Comparison of ENCODE assay signal across 10 cellular contexts in genomic region chr16:16150117-16150877, GRCh38.
DNase-seq lines count a peak whose midpoint lies in the region; ATAC-seq and TF ChIP-seq lines count a peak whose summit lies in the region.
"Had no signal": no experiment of that assay in that cellular context is flagged by ENCODE, and none has a peak within 500 bp of the region (broad histone marks: within the 10 kb centered on the region; RNA-seq: fewer than 3 reads in every experiment).

No MANE protein-coding gene starts in this region.

- H3K36me3 Mint-ChIP-seq in GM23338 (ENCODE audit: low read depth) = peaks cover 4% of the 10 kb centered on the region; the same call in 2 of the 3 replicates
- no peaks in the 10 kb centered on the region for H3K36me3 Mint-ChIP-seq in activated naive CD8-positive, alpha-beta T cell treated with anti-CD3 and anti-CD28 coated beads for 36 hours

- H3K27me3 Mint-ChIP-seq in GM23338 (ENCODE audit: insufficient read depth, low read depth, poor library complexity) = peaks cover 17% of the 10 kb centered on the region
- H3K27me3 Mint-ChIP-seq in activated naive CD8-positive, alpha-beta T cell treated with anti-CD3 and anti-CD28 coated beads for 36 hours = no peaks in the 10 kb centered on the region

- no peak overlapping the region for H3K4me3 ChIP-seq in GM23338
- no peak overlapping the region for H3K4me3 ChIP-seq in body of pancreas
- H3K4me3 ChIP-seq in gastrocnemius medialis = no peak overlapping the region

- no peaks in the 10 kb centered on the region for H3F3A ChIP-seq in GM23338 (replicated peaks; ENCODE audit: low read depth)

- 28 to 100% methylated on average over 2 to 28 of the region's 28 CpGs for WGBS in body of pancreas, 2 donors

- no peaks in the 10 kb centered on the region for H3K36me3 ChIP-seq in GM23338 (ENCODE audit: insufficient read depth)
- H3K36me3 ChIP-seq in body of pancreas (replicated peaks in 1 of 2; ENCODE audit: insufficient read depth in 1 of 2, low read depth in 2 of 2) = no peaks in the 10 kb centered on the region
- no peaks in the 10 kb centered on the region for H3K36me3 ChIP-seq in gastrocnemius medialis

- in situ Hi-C loops in gastrocnemius medialis (cut with MboI; ENCODE audit: low sequenced_read_pairs in 4 of 4) = no loop called here

- no peak overlapping the region for H2AFZ ChIP-seq in GM23338

- H3K27me3 ChIP-seq in GM23338 (ENCODE audit: insufficient read depth) (no peaks in the 10 kb centered on the region), body of pancreas (no peaks in the 10 kb centered on the region), gastrocnemius medialis (no peaks in the 10 kb centered on the region)

- DNase-seq in GM23338 (ENCODE audit: low spot score) (peak; percentile 28), body of pancreas (peak; percentile 78 to 87 (median 84)), hippocampal formation (lab: John Stamatoyannopoulos, UW) (peak; percentile 83 to 86), gastrocnemius medialis (peak; percentile 14 to 55), HuH-7.5 (ENCODE audit: low spot score) (no peak)
- no peak for DNase-seq in activated naive CD8-positive, alpha-beta T cell treated with anti-CD3 and anti-CD28 coated beads for 36 hours
- DNase-seq: activated CD8-positive, alpha-beta memory T cell treated with anti-CD3 and anti-CD28 coated beads, Interleukin-2, amount 50 U/mL, for 4 hours had no signal

- TF ChIP-seq POLR2A in body of pancreas (IDR thresholded peaks at IDR 0.05) (peak in 1 of 3 donors; percentile 6), gastrocnemius medialis (IDR thresholded peaks at IDR 0.05) (no peak)

- intact Hi-C loops in body of pancreas (cut with DNase I) (no loop called here), gastrocnemius medialis (cut with DNase I; ENCODE audit: low total_unique reads) (no loop called here)

- no peak overlapping the region for H3K4me2 ChIP-seq in GM23338

- TF ChIP-seq CTCF in GM23338 (conservative IDR thresholded peaks at IDR 0.05; ENCODE audit: low read depth in 2 of 2) (no peak), body of pancreas (IDR thresholded peaks at IDR 0.05) (no peak), gastrocnemius medialis (IDR thresholded peaks at IDR 0.05 in 4 of 5, conservative IDR thresholded peaks at IDR 0.05 in 1 of 5) (no peak)

- no peaks in the 10 kb centered on the region for H3K9me2 ChIP-seq in GM23338 (ENCODE audit: insufficient read depth)

- H3K9me3 Mint-ChIP-seq in GM23338 = no peaks in the 10 kb centered on the region; the same call in 2 of the 3 replicates
- H3K9me3 Mint-ChIP-seq in activated naive CD8-positive, alpha-beta T cell treated with anti-CD3 and anti-CD28 coated beads for 36 hours = no peaks in the 10 kb centered on the region

- H3K27ac ChIP-seq in GM23338 (ENCODE audit: low read depth) (no peak overlapping the region), body of pancreas (peak overlapping the region; percentile 74 to 81 (median 76)), gastrocnemius medialis (peak overlapping the region in 2 of 4 donors; percentile 23 to 62)
- H3K27ac ChIP-seq: epithelial cell of prostate had no signal

- H3K4me3 Mint-ChIP-seq in GM23338 = no peak overlapping the region
- H3K4me3 Mint-ChIP-seq in activated naive CD8-positive, alpha-beta T cell treated with anti-CD3 and anti-CD28 coated beads for 36 hours = no peak overlapping the region

- peaks cover 3% of the 10 kb centered on the region for H3K4me1 Mint-ChIP-seq in GM23338
- H3K4me1 Mint-ChIP-seq in activated naive CD8-positive, alpha-beta T cell treated with anti-CD3 and anti-CD28 coated beads for 36 hours = no peaks in the 10 kb centered on the region

- no peak overlapping the region for H3K27ac Mint-ChIP-seq in GM23338
- H3K27ac Mint-ChIP-seq in activated naive CD8-positive, alpha-beta T cell treated with anti-CD3 and anti-CD28 coated beads for 36 hours = no peak overlapping the region

- ATAC-seq in GM23338 (peak; percentile 52), body of pancreas (peak; percentile 81), gastrocnemius medialis (peak; percentile 46 to 70), HG02610 (IDR thresholded peaks at IDR 0.05; ENCODE audit: unreplicated experiment) (no peak), HG03439 (IDR thresholded peaks at IDR 0.05; ENCODE audit: unreplicated experiment) (no peak)

- H3K9me3 ChIP-seq in body of pancreas (no peaks in the 10 kb centered on the region), gastrocnemius medialis (no peaks in the 10 kb centered on the region)

- 0 out of 2 replicates have a peak, but pooled peaks cover 3% of the 10 kb centered on the region for H4K20me1 ChIP-seq in GM23338 (replicated peaks; ENCODE audit: insufficient read depth)

- H3K4me1 ChIP-seq in GM23338 (ENCODE audit: insufficient read depth) = peaks cover 3% of the 10 kb centered on the region; the same call in 1 of the 2 replicates
- peaks cover 42% of the 10 kb centered on the region for H3K4me1 ChIP-seq in body of pancreas
- peaks cover 0 to 13% of the 10 kb centered on the region in 2 donors for H3K4me1 ChIP-seq in gastrocnemius medialis

- H3K79me2 ChIP-seq in GM23338 (replicated peaks; ENCODE audit: insufficient read depth) = no peaks in the 10 kb centered on the region

TF ChIP-seq in GM23338, 12 proteins besides CTCF, POLR2A, EP300 and RAD21 (continues in another document):
- TF ChIP-seq ZNF114 (CRISPR knock-in tag; IDR thresholded peaks at IDR 0.05) (no peak), ZNF462 (CRISPR knock-in tag; IDR thresholded peaks at IDR 0.05) (no peak)

Comparison
In these comparisons a context has a peak if more than half of its experiments do, and no peak if none do; other contexts are left out.
1. ATAC-seq: peak in GM23338 (single experiment), body of pancreas (single experiment) and gastrocnemius medialis (2 of 2); none in HG02610 (single experiment) and HG03439 (single experiment).
2. DNase-seq: peak in GM23338 (single experiment), body of pancreas (4 of 4), hippocampal formation (2 of 2) and gastrocnemius medialis (2 of 2); none in activated naive CD8-positive, alpha-beta T cell treated with anti-CD3 and anti-CD28 coated beads for 36 hours (single experiment) and HuH-7.5 (single experiment).